1 cellular context compared by ENCODE assay signal in the genomic region with DNA sequence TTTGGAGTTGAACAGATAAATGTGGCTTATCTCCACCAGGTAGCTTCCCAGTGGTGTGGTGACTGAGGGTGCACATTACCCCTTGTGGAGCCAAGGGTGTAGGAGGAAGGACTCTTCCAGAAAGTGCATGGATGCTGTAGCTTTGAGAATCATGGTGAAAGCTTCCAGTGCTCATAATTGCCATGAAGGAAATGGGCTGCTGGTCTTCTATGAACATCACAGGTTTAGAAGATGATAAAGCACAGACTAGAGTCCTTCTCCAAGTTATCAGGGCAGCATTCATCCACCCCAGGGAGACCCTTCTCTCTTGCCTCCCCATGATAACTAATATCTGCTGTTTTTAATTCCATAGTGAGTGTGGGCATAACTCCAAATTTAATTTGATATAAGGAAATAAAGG.
TF ChIP-seq lines count a peak whose summit lies in the region.

No MANE protein-coding gene starts in this region.

TF ChIP-seq in K562, 482 proteins besides CTCF, POLR2A, EP300 and RAD21 (continued from another document):
- TF ChIP-seq, protein P1, sequence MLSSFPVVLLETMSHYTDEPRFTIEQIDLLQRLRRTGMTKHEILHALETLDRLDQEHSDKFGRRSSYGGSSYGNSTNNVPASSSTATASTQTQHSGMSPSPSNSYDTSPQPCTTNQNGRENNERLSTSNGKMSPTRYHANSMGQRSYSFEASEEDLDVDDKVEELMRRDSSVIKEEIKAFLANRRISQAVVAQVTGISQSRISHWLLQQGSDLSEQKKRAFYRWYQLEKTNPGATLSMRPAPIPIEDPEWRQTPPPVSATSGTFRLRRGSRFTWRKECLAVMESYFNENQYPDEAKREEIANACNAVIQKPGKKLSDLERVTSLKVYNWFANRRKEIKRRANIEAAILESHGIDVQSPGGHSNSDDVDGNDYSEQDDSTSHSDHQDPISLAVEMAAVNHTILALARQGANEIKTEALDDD (IDR thresholded peaks at IDR 0.05): peak; percentile 74
- TF ChIP-seq ESRRA (IDR thresholded peaks at IDR 0.05; ENCODE audit: borderline replicate concordance, low read depth) (no peak), DPF2 (IDR thresholded peaks at IDR 0.05) (0 out of 2 replicates have a peak, but pooled peaks have one; percentile 24), CBX3 (IDR thresholded peaks at IDR 0.05; ENCODE audit: borderline replicate concordance in 1 of 2, low read length in 2 of 2) (peak in 1 of 2 experiments; percentile 83; a peak in 1 of 3 replicates), EGR1 (conservative IDR thresholded peaks at IDR 0.05) (no peak), YY1 (IDR thresholded peaks at IDR 0.05; ENCODE audit: borderline replicate concordance in 1 of 3, control insufficient read depth in 1 of 3, extremely low read depth in 1 of 3, insufficient read depth in 3 of 3, insufficient read length in 1 of 3, insufficient replicate concordance in 2 of 3, low read depth in 1 of 3, low read length in 2 of 3) (peak in 1 of 3 experiments; percentile 13), ZEB2 (IDR thresholded peaks at IDR 0.05) (0 out of 2 replicates have a peak, but pooled peaks have one; percentile 27)
TF ChIP-seq in K562: peak in this region for 5.
